Comparison of ENCODE assay signal across 1 cellular context in genomic region chr2:212032536-212033219, GRCh38.
A peak's percentile ranks its signal among the peaks of the same experiment; 100 is the strongest.
TF ChIP-seq lines count a peak whose summit lies in the region.

No MANE protein-coding gene starts in this region.

TF ChIP-seq in endothelial cell of umbilical vein, 7 proteins besides CTCF, POLR2A, EP300 and RAD21 (continued from another document):
- TF ChIP-seq JUN (IDR thresholded peaks at IDR 0.05; ENCODE audit: borderline replicate concordance, insufficient read depth, insufficient read length, low read depth) = peak; percentile 39
